Comparison of ENCODE assay signal across 8 cellular contexts in genomic region chr18:35386600-35387366, GRCh38. TPM values are rescaled to one million over a fixed set of nuclear protein-coding genes. Genes with fewer than 3 reads are reported as not detected.
DNase-seq lines count a peak whose midpoint lies in the region; ATAC-seq, FAIRE-seq and TF ChIP-seq lines count a peak whose summit lies in the region.

No MANE protein-coding gene starts in this region.

- TF ChIP-seq CTCF in epithelial cell of proximal tubule (conservative IDR thresholded peaks at IDR 0.05; ENCODE audit: low read depth, low read length), result peak; percentile 89

- no peaks in the 10 kb centered on the region for H3K36me3 Mint-ChIP-seq in CD4-positive, alpha-beta memory T cell
- H3K36me3 Mint-ChIP-seq in naive thymus-derived CD4-positive, alpha-beta T cell, result no peaks in the 10 kb centered on the region

- peaks cover 0 to 4% (median 2%) of the 10 kb centered on the region in 4 donors for H3K4me1 Mint-ChIP-seq in CD4-positive, alpha-beta memory T cell
- peaks cover 0 to 11% (median 5%) of the 10 kb centered on the region in 7 donors for H3K4me1 Mint-ChIP-seq in naive thymus-derived CD4-positive, alpha-beta T cell
- peaks cover 6% of the 10 kb centered on the region for H3K4me1 Mint-ChIP-seq in stimulated activated naive CD8-positive, alpha-beta T cell treated with anti-CD3 and anti-CD28 coated beads, Interleukin-15, amount 100 ng/mL, for 72 hours

- DNase-seq in CD4-positive, alpha-beta memory T cell, result peak; percentile 69 to 73 (median 73)
- DNase-seq in HTR-8/SVneo (ENCODE audit: insufficient read length, low spot score), result peak; percentile 13
- peak; percentile 42 to 74 for DNase-seq in NOMO-1 (lab: John Stamatoyannopoulos, UW; ENCODE audit: unreplicated experiment in 2 of 2)
- peak; percentile 19 for DNase-seq in activated CD8-positive, alpha-beta memory T cell treated with anti-CD3 and anti-CD28 coated beads, Interleukin-2, amount 50 U/mL, for 1 hour (ENCODE audit: extremely low read depth)
- peak; percentile 40 for DNase-seq in epithelial cell of proximal tubule (ENCODE audit: low read depth)
- DNase-seq in naive thymus-derived CD4-positive, alpha-beta T cell, result peak in 8 of 9 donors; percentile 45 to 78 (median 72)
- DNase-seq in stimulated activated naive CD8-positive, alpha-beta T cell treated with anti-CD3 and anti-CD28 coated beads, Interleukin-15, amount 100 ng/mL, for 72 hours, result peak; percentile 55 to 61

- peaks cover 5% of the 10 kb centered on the region for H3K4me1 ChIP-seq in CD4-positive, alpha-beta memory T cell (ENCODE audit: insufficient read depth, low read length)
- H3K4me1 ChIP-seq in naive thymus-derived CD4-positive, alpha-beta T cell (ENCODE audit: control insufficient read depth in 2 of 2, insufficient read depth in 2 of 2, low read length in 2 of 2), result no peaks in the 10 kb centered on the region

- POLR2A ChIA-PET in CD4-positive, alpha-beta memory T cell (lab: Charles Lee; ENCODE audit: partially characterized antibody), result interaction anchor here (0.8 to 1.5 kb wide), 2 partner anchors 42 to 147 kb away, joined by 3 to 5 read pairs; partner anchors contain the start of gene ZNF24
- POLR2A ChIA-PET in naive thymus-derived CD4-positive, alpha-beta T cell (lab: Charles Lee), result no interaction called here

- peaks cover 0 to 2% (median 0%) of the 10 kb centered on the region in 8 donors for H3K9me3 Mint-ChIP-seq in CD4-positive, alpha-beta memory T cell
- no peaks in the 10 kb centered on the region for H3K9me3 Mint-ChIP-seq in naive thymus-derived CD4-positive, alpha-beta T cell
- H3K9me3 Mint-ChIP-seq in stimulated activated naive CD8-positive, alpha-beta T cell treated with anti-CD3 and anti-CD28 coated beads, Interleukin-15, amount 100 ng/mL, for 72 hours, result no peaks in the 10 kb centered on the region

- H3K27ac ChIP-seq in CD4-positive, alpha-beta memory T cell (ENCODE audit: low read depth, low read length), result no peak overlapping the region
- H3K27ac ChIP-seq in naive thymus-derived CD4-positive, alpha-beta T cell (ENCODE audit: low read depth, low read length), result no peak overlapping the region

- H3K9me3 ChIP-seq in CD4-positive, alpha-beta memory T cell (ENCODE audit: control insufficient read depth in 1 of 2, low read length in 2 of 2), result no peaks in the 10 kb centered on the region
- H3K9me3 ChIP-seq in naive thymus-derived CD4-positive, alpha-beta T cell (ENCODE audit: control insufficient read depth in 2 of 3, low read length in 3 of 3), result no peaks in the 10 kb centered on the region

- intact Hi-C loops in CD4-positive, alpha-beta memory T cell (cut with micrococcal nuclease), result loop anchor here (1.0 to 2.0 kb wide), 3 partner anchors 9 to 360 kb away; partner anchors contain the start of gene ZNF396
- intact Hi-C loops in naive thymus-derived CD4-positive, alpha-beta T cell (cut with micrococcal nuclease), result loop anchor here (1.0 to 5.0 kb wide), 11 partner anchors 9 to 1441 kb away; partner anchors contain the start of genes KIAA1328 (in 1 of the 2), TPGS2 (in 1 of the 2) and ZNF396 (in 1 of the 2)

- no peak overlapping the region for H3K4me3 ChIP-seq in CD4-positive, alpha-beta memory T cell (ENCODE audit: low read length in 2 of 2)
- H3K4me3 ChIP-seq in epithelial cell of proximal tubule (ENCODE audit: low read depth, low read length), result no peak overlapping the region
- no peak overlapping the region for H3K4me3 ChIP-seq in naive thymus-derived CD4-positive, alpha-beta T cell (ENCODE audit: low read length)

- CTCF ChIA-PET in CD4-positive, alpha-beta memory T cell (lab: Charles Lee; ENCODE audit: partially characterized antibody), result interaction anchor here (0.6 to 5.9 kb wide), 40 partner anchors 8 to 584 kb away, joined by 3 to 50 read pairs (median 5); partner anchors contain the start of genes ZNF24 and ZNF396
- CTCF ChIA-PET in naive thymus-derived CD4-positive, alpha-beta T cell (lab: Charles Lee), result interaction anchor here (0.7 to 1.5 kb wide), 9 partner anchors 12 to 412 kb away, joined by 3 to 8 read pairs (median 3); no protein-coding TSS in a partner anchor

- H3K27me3 ChIP-seq in CD4-positive, alpha-beta memory T cell (ENCODE audit: insufficient read depth, low read length), result peaks cover 5% of the 10 kb centered on the region
- H3K27me3 ChIP-seq in naive thymus-derived CD4-positive, alpha-beta T cell (ENCODE audit: control insufficient read depth in 2 of 2, insufficient read depth in 2 of 2, low read length in 2 of 2), result no peaks in the 10 kb centered on the region

- peak overlapping the region in 2 of 8 donors; percentile 29 to 65 for H3K4me3 Mint-ChIP-seq in CD4-positive, alpha-beta memory T cell
- peak overlapping the region in 1 of 10 donors; percentile 26 for H3K4me3 Mint-ChIP-seq in naive thymus-derived CD4-positive, alpha-beta T cell
- H3K4me3 Mint-ChIP-seq in stimulated activated naive CD8-positive, alpha-beta T cell treated with anti-CD3 and anti-CD28 coated beads, Interleukin-15, amount 100 ng/mL, for 72 hours, result peak overlapping the region in 1 of 2 donors; percentile 36

- H3K27me3 Mint-ChIP-seq in CD4-positive, alpha-beta memory T cell, result peaks cover 8 to 25% of the 10 kb centered on the region in 2 donors
- H3K27me3 Mint-ChIP-seq in naive thymus-derived CD4-positive, alpha-beta T cell, result peaks cover 13 to 41% (median 28%) of the 10 kb centered on the region in 5 donors
- peaks cover 47% of the 10 kb centered on the region for H3K27me3 Mint-ChIP-seq in stimulated activated naive CD8-positive, alpha-beta T cell treated with anti-CD3 and anti-CD28 coated beads, Interleukin-15, amount 100 ng/mL, for 72 hours

- no peak for FAIRE-seq in HTR-8/SVneo (lab: Jason Lieb, UNC)

- ATAC-seq in GM19395 (IDR thresholded peaks at IDR 0.05; ENCODE audit: unreplicated experiment), result peak; percentile 91
- peak; percentile 95 for ATAC-seq in naive thymus-derived CD4-positive, alpha-beta T cell
- peak; percentile 90 for ATAC-seq in stimulated activated naive CD8-positive, alpha-beta T cell treated with anti-CD3 and anti-CD28 coated beads, Interleukin-15, amount 100 ng/mL, for 72 hours

- H3K27ac Mint-ChIP-seq in CD4-positive, alpha-beta memory T cell, result peak overlapping the region in 2 of 7 donors; percentile 6 to 32
- peak overlapping the region in 1 of 9 donors; percentile 48 for H3K27ac Mint-ChIP-seq in naive thymus-derived CD4-positive, alpha-beta T cell
- peak overlapping the region in 1 of 2 donors; percentile 30 for H3K27ac Mint-ChIP-seq in stimulated activated naive CD8-positive, alpha-beta T cell treated with anti-CD3 and anti-CD28 coated beads, Interleukin-15, amount 100 ng/mL, for 72 hours

- no peaks in the 10 kb centered on the region for H3K36me3 ChIP-seq in CD4-positive, alpha-beta memory T cell (ENCODE audit: insufficient read depth, low read length)
- no peaks in the 10 kb centered on the region for H3K36me3 ChIP-seq in naive thymus-derived CD4-positive, alpha-beta T cell (ENCODE audit: control insufficient read depth in 2 of 3, insufficient read depth in 3 of 3, low read length in 3 of 3)

RNA-seq across cellular contexts. Expression of gene ZNF396, which starts 9.6 kb away (rescaled TPM):
- total RNA-seq in CD4-positive, alpha-beta memory T cell, result 1 to 10 TPM; 5.5 to 7.3 TPM
- polyA plus RNA-seq in CD4-positive, alpha-beta memory T cell, result 1 to 10 TPM; 1.1 to 1.5 TPM
- 0.29 and 0.87 TPM in 2 replicates for total RNA-seq in epithelial cell of proximal tubule
- total RNA-seq in naive thymus-derived CD4-positive, alpha-beta T cell, result 1 to 10 TPM in 2 of 5 experiments, under 1 TPM in 3; 0.11 to 8.2 (median 0.54) TPM
- 1 to 10 TPM; 1.0 to 1.6 TPM for polyA plus RNA-seq in naive thymus-derived CD4-positive, alpha-beta T cell

RNA-seq across cellular contexts. Expression of gene ZNF24, which starts 42.6 kb away (rescaled TPM):
- 10 to 100 TPM; 89.1 to 90.5 TPM for total RNA-seq in CD4-positive, alpha-beta memory T cell
- 10 to 100 TPM; 67.9 to 76.1 TPM for polyA plus RNA-seq in CD4-positive, alpha-beta memory T cell
- total RNA-seq in epithelial cell of proximal tubule, result 24.0 and 24.7 TPM in 2 replicates
- 10 to 100 TPM; 55.6 to 98.1 (median 80.8) TPM for total RNA-seq in naive thymus-derived CD4-positive, alpha-beta T cell
- polyA plus RNA-seq in naive thymus-derived CD4-positive, alpha-beta T cell, result 10 to 100 TPM; 67.6 to 80.5 TPM

Comparison
In these comparisons a context has a peak if more than half of its experiments do, and no peak if none do; other contexts are left out.
1. DNase-seq: peak in every context shown above with its lines; median percentile 73 in CD4-positive, alpha-beta memory T cell; 72 in naive thymus-derived CD4-positive, alpha-beta T cell; 58 in NOMO-1; 58 in stimulated activated naive CD8-positive, alpha-beta T cell treated with anti-CD3 and anti-CD28 coated beads, Interleukin-15, amount 100 ng/mL, for 72 hours; 40 in epithelial cell of proximal tubule; 19 in activated CD8-positive, alpha-beta memory T cell treated with anti-CD3 and anti-CD28 coated beads, Interleukin-2, amount 50 U/mL, for 1 hour; 13 in HTR-8/SVneo.